ENCODE assay signal across 9 cellular contexts in the genomic region with DNA sequence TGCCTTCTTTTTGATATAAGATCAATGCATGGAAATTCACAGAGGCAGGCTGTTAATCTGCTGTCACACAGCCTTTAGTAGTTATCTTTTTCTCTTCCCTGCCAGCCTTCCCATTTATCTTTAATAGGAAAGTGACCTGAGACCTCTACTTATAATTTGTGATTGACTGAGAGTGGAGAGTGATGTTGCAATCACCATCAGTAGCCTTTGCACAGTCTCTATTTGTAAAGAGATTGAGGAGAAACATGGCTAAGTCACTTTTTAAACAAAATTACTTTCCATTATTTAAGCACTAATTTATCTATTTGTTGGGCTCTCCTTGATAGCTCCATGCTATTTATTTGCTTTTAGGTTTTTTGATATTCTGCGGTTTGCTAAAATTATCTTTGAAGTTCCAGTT. TPM values are rescaled to one million over a fixed set of nuclear protein-coding genes. Genes with fewer than 3 reads are reported as not detected.
"Had no signal": no experiment of that assay in that cellular context is flagged by ENCODE, and none has a peak within 500 bp of the region (broad histone marks: within the 10 kb centered on the region; RNA-seq: fewer than 3 reads in every experiment).

No MANE protein-coding gene starts in this region.

- H3K4me3 ChIP-seq: GM23248 had no signal

- FAIRE-seq: HTR-8/SVneo had no signal

- DNase-seq: GM23248, GOT3, H9, HCEC 1CT, KBM-7 had no signal

- H3K9ac ChIP-seq: GM23248 had no signal

- H2AFZ ChIP-seq: GM23248 had no signal

- H3K27ac ChIP-seq: GM23248 had no signal

RNA-seq across cellular contexts. Expression of gene LMNTD1, which starts 19.9 kb away (rescaled TPM):
- total RNA-seq: H4, H9, HT-29 had no signal
- polyA plus RNA-seq: IgD-negative memory B cell had no signal
